Comparison of ENCODE assay signal across 1 cellular context in genomic region chr1:181255270-181255929, GRCh38.
TF ChIP-seq lines count a peak whose summit lies in the region.

No MANE protein-coding gene starts in this region.

TF ChIP-seq in HepG2, 621 proteins besides CTCF, POLR2A, EP300 and RAD21 (continued from another document):
- no peak for TF ChIP-seq PAWR (CRISPR knock-in tag; IDR thresholded peaks at IDR 0.05; ENCODE audit: borderline replicate concordance)
- TF ChIP-seq RFX1 (IDR thresholded peaks at IDR 0.05): no peak
